Comparison of ENCODE assay signal across 1 cellular context in the genomic region with DNA sequence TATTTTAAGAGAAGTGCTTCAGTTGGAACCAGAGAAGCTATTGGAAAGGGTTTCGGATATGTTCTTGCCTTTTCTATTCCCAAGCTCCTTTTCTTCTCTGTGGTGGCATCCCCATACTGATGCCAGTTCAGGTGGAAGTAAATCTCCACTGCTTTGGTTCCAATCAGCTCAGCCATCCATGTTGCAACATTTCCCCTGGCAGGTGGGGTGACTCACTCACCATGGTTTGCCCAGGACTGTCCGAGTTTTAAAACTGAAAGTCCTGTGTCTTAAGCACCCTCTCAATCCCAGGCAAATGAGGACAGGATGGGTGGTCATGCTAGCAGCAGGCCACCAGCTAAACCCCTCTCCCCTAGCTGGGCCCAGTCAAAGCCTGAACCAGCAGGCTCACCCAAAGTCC.
TF ChIP-seq lines count a peak whose summit lies in the region.

No MANE protein-coding gene starts in this region.

TF ChIP-seq in HepG2, 621 proteins besides CTCF, POLR2A, EP300 and RAD21 (continued from another document):
- TF ChIP-seq CEBPG (CRISPR knock-in tag; IDR thresholded peaks at IDR 0.05) (no peak), ZFP82 (CRISPR knock-in tag; IDR thresholded peaks at IDR 0.05; ENCODE audit: borderline replicate concordance) (no peak)
- TF ChIP-seq, protein P1, sequence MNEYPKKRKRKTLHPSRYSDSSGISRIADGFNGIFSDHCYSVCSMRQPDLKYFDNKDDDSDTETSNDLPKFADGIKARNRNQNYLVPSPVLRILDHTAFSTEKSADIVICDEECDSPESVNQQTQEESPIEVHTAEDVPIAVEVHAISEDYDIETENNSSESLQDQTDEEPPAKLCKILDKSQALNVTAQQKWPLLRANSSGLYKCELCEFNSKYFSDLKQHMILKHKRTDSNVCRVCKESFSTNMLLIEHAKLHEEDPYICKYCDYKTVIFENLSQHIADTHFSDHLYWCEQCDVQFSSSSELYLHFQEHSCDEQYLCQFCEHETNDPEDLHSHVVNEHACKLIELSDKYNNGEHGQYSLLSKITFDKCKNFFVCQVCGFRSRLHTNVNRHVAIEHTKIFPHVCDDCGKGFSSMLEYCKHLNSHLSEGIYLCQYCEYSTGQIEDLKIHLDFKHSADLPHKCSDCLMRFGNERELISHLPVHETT (CRISPR knock-in tag; conservative IDR thresholded peaks at IDR 0.05) = no peak
